Comparison of ENCODE assay signal across 1 cellular context in the genomic region with DNA sequence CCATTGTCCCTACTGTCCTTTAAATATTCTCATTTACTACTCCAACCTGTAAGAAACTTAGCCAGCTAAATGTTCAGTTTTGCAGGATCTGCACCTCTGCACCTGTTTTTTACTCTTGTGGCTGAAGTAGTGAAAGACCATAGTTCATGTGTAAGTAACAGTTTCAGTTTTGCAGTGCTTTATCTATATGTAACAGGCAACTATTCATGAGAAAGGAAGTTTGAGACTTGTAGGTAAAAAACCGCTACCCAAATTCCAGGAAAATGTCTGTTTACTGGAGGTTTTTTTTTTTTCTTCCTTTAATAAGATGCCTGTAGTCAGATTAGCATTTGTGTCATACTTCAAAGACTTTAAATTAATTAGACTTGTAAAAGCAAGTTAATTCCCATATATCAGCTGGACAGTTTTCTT.
TF ChIP-seq lines count a peak whose summit lies in the region.

No MANE protein-coding gene starts in this region.

TF ChIP-seq in K562, 482 proteins besides CTCF, POLR2A, EP300 and RAD21 (continued from another document and continues in another):
- TF ChIP-seq, protein P1, sequence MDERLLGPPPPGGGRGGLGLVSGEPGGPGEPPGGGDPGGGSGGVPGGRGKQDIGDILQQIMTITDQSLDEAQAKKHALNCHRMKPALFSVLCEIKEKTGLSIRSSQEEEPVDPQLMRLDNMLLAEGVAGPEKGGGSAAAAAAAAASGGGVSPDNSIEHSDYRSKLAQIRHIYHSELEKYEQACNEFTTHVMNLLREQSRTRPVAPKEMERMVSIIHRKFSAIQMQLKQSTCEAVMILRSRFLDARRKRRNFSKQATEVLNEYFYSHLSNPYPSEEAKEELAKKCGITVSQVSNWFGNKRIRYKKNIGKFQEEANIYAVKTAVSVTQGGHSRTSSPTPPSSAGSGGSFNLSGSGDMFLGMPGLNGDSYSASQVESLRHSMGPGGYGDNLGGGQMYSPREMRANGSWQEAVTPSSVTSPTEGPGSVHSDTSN (CRISPR knock-in tag; IDR thresholded peaks at IDR 0.05; ENCODE audit: low read depth), result no peak
- TF ChIP-seq, protein P1 (tag; conservative IDR thresholded peaks at IDR 0.05; ENCODE audit: low read depth), result peak; percentile 48
- peak in 1 of 2 experiments; percentile 51 for TF ChIP-seq NCOA2 (IDR thresholded peaks at IDR 0.05; ENCODE audit: partially characterized antibody in 2 of 2)
- no peak for TF ChIP-seq ZNF778 (CRISPR knock-in tag; IDR thresholded peaks at IDR 0.05)
- no peak for TF ChIP-seq YBX1 (IDR thresholded peaks at IDR 0.05)
- TF ChIP-seq, protein P2, sequence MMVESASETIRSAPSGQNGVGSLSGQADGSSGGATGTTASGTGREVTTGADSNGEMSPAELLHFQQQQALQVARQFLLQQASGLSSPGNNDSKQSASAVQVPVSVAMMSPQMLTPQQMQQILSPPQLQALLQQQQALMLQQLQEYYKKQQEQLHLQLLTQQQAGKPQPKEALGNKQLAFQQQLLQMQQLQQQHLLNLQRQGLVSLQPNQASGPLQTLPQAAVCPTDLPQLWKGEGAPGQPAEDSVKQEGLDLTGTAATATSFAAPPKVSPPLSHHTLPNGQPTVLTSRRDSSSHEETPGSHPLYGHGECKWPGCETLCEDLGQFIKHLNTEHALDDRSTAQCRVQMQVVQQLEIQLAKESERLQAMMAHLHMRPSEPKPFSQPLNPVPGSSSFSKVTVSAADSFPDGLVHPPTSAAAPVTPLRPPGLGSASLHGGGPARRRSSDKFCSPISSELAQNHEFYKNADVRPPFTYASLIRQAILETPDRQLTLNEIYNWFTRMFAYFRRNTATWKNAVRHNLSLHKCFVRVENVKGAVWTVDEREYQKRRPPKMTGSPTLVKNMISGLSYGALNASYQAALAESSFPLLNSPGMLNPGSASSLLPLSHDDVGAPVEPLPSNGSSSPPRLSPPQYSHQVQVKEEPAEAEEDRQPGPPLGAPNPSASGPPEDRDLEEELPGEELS (CRISPR knock-in tag; IDR thresholded peaks at IDR 0.05; ENCODE audit: borderline replicate concordance), result no peak
- TF ChIP-seq ZNF134 (CRISPR knock-in tag; conservative IDR thresholded peaks at IDR 0.05), result no peak
- no peak for TF ChIP-seq SLC30A9 (CRISPR knock-in tag; IDR thresholded peaks at IDR 0.05)
- no peak for TF ChIP-seq ZNF408 (CRISPR knock-in tag; IDR thresholded peaks at IDR 0.05; ENCODE audit: low read depth)
- TF ChIP-seq, protein P3, sequence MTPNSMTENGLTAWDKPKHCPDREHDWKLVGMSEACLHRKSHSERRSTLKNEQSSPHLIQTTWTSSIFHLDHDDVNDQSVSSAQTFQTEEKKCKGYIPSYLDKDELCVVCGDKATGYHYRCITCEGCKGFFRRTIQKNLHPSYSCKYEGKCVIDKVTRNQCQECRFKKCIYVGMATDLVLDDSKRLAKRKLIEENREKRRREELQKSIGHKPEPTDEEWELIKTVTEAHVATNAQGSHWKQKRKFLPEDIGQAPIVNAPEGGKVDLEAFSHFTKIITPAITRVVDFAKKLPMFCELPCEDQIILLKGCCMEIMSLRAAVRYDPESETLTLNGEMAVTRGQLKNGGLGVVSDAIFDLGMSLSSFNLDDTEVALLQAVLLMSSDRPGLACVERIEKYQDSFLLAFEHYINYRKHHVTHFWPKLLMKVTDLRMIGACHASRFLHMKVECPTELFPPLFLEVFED (CRISPR knock-in tag; conservative IDR thresholded peaks at IDR 0.05), result no peak
- no peak; the same call in 1 of the 2 replicates for TF ChIP-seq CREB1 (IDR thresholded peaks at IDR 0.05)
- TF ChIP-seq CREB1 (CRISPR knock-in tag; IDR thresholded peaks at IDR 0.05), result no peak
- peak; percentile 67 for TF ChIP-seq NBN (IDR thresholded peaks at IDR 0.05; ENCODE audit: low read depth)
- TF ChIP-seq ZNF143 (CRISPR knock-in tag; IDR thresholded peaks at IDR 0.05), result no peak
- TF ChIP-seq ZFX (CRISPR knock-in tag; IDR thresholded peaks at IDR 0.05), result no peak
- TF ChIP-seq ZNF766 (CRISPR knock-in tag; conservative IDR thresholded peaks at IDR 0.05), result no peak
- no peak for TF ChIP-seq TAF9B (IDR thresholded peaks at IDR 0.05; ENCODE audit: partially characterized antibody)
- peak; percentile 80 for TF ChIP-seq MEIS2 (IDR thresholded peaks at IDR 0.05; ENCODE audit: partially characterized antibody)
- TF ChIP-seq, protein P4, sequence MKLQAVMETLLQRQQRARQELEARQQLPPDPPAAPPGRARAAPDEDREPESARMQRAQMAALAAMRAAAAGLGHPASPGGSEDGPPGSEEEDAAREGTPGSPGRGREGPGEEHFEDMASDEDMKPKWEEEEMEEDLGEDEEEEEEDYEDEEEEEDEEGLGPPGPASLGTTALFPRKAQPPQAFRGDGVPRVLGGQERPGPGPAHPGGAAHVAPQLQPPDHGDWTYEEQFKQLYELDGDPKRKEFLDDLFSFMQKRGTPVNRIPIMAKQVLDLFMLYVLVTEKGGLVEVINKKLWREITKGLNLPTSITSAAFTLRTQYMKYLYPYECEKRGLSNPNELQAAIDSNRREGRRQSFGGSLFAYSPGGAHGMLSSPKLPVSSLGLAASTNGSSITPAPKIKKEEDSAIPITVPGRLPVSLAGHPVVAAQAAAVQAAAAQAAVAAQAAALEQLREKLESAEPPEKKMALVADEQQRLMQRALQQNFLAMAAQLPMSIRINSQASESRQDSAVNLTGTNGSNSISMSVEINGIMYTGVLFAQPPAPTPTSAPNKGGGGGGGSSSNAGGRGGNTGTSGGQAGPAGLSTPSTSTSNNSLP (IDR thresholded peaks at IDR 0.05; ENCODE audit: borderline replicate concordance, low read depth, low read length), result peak; percentile 93; the same call in 1 of the 2 replicates
- TF ChIP-seq ZNF75A (CRISPR knock-in tag; IDR thresholded peaks at IDR 0.05), result no peak
- TF ChIP-seq SOX6 (IDR thresholded peaks at IDR 0.05), result peak; percentile 78
- peak; percentile 78 for TF ChIP-seq MTA2 (IDR thresholded peaks at IDR 0.05; ENCODE audit: low read depth)
- no peak for TF ChIP-seq ZNF696 (CRISPR knock-in tag; conservative IDR thresholded peaks at IDR 0.05)
- TF ChIP-seq KDM1A (IDR thresholded peaks at IDR 0.05), result peak; percentile 5 to 56; a peak in 3 of 4 replicates
- TF ChIP-seq RCOR1 (IDR thresholded peaks at IDR 0.05; ENCODE audit: borderline replicate concordance in 1 of 2, low read depth in 2 of 2, low read length in 2 of 2), result peak in 1 of 2 experiments; percentile 82; a peak in 3 of 4 replicates
- TF ChIP-seq LEF1 (IDR thresholded peaks at IDR 0.05), result peak; percentile 79; the same call in 1 of the 2 replicates
- TF ChIP-seq DPF2 (IDR thresholded peaks at IDR 0.05), result peak; percentile 81
- TF ChIP-seq, protein P5, sequence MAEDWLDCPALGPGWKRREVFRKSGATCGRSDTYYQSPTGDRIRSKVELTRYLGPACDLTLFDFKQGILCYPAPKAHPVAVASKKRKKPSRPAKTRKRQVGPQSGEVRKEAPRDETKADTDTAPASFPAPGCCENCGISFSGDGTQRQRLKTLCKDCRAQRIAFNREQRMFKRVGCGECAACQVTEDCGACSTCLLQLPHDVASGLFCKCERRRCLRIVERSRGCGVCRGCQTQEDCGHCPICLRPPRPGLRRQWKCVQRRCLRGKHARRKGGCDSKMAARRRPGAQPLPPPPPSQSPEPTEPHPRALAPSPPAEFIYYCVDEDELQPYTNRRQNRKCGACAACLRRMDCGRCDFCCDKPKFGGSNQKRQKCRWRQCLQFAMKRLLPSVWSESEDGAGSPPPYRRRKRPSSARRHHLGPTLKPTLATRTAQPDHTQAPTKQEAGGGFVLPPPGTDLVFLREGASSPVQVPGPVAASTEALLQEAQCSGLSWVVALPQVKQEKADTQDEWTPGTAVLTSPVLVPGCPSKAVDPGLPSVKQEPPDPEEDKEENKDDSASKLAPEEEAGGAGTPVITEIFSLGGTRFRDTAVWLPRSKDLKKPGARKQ (CRISPR knock-in tag; IDR thresholded peaks at IDR 0.05), result no peak
- TF ChIP-seq, protein P6, sequence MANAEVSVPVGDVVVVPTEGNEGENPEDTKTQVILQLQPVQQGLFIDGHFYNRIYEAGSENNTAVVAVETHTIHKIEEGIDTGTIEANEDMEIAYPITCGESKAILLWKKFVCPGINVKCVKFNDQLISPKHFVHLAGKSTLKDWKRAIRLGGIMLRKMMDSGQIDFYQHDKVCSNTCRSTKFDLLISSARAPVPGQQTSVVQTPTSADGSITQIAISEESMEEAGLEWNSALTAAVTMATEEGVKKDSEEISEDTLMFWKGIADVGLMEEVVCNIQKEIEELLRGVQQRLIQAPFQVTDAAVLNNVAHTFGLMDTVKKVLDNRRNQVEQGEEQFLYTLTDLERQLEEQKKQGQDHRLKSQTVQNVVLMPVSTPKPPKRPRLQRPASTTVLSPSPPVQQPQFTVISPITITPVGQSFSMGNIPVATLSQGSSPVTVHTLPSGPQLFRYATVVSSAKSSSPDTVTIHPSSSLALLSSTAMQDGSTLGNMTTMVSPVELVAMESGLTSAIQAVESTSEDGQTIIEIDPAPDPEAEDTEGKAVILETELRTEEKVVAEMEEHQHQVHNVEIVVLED (CRISPR knock-in tag; IDR thresholded peaks at IDR 0.05), result no peak
- TF ChIP-seq, protein P7, sequence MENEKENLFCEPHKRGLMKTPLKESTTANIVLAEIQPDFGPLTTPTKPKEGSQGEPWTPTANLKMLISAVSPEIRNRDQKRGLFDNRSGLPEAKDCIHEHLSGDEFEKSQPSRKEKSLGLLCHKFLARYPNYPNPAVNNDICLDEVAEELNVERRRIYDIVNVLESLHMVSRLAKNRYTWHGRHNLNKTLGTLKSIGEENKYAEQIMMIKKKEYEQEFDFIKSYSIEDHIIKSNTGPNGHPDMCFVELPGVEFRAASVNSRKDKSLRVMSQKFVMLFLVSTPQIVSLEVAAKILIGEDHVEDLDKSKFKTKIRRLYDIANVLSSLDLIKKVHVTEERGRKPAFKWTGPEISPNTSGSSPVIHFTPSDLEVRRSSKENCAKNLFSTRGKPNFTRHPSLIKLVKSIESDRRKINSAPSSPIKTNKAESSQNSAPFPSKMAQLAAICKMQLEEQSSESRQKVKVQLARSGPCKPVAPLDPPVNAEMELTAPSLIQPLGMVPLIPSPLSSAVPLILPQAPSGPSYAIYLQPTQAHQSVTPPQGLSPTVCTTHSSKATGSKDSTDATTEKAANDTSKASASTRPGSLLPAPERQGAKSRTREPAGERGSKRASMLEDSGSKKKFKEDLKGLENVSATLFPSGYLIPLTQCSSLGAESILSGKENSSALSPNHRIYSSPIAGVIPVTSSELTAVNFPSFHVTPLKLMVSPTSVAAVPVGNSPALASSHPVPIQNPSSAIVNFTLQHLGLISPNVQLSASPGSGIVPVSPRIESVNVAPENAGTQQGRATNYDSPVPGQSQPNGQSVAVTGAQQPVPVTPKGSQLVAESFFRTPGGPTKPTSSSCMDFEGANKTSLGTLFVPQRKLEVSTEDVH (IDR thresholded peaks at IDR 0.05; ENCODE audit: low read depth, partially characterized antibody), result peak; percentile 55
- no peak for TF ChIP-seq ILK (tag; IDR thresholded peaks at IDR 0.05; ENCODE audit: borderline replicate concordance, low read depth)
- TF ChIP-seq MAFF (IDR thresholded peaks at IDR 0.05; ENCODE audit: low read length), result peak; percentile 20; the same call in 1 of the 2 replicates
- TF ChIP-seq FOXP1 (CRISPR knock-in tag; IDR thresholded peaks at IDR 0.05), result no peak
- no peak for TF ChIP-seq STAT5B (CRISPR knock-in tag; IDR thresholded peaks at IDR 0.05)
- TF ChIP-seq, protein P8, sequence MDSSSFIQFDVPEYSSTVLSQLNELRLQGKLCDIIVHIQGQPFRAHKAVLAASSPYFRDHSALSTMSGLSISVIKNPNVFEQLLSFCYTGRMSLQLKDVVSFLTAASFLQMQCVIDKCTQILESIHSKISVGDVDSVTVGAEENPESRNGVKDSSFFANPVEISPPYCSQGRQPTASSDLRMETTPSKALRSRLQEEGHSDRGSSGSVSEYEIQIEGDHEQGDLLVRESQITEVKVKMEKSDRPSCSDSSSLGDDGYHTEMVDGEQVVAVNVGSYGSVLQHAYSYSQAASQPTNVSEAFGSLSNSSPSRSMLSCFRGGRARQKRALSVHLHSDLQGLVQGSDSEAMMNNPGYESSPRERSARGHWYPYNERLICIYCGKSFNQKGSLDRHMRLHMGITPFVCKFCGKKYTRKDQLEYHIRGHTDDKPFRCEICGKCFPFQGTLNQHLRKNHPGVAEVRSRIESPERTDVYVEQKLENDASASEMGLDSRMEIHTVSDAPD (CRISPR knock-in tag; IDR thresholded peaks at IDR 0.05), result no peak
- TF ChIP-seq ZFP30 (CRISPR knock-in tag; IDR thresholded peaks at IDR 0.05; ENCODE audit: borderline replicate concordance), result no peak
- no peak for TF ChIP-seq KAT2B (IDR thresholded peaks at IDR 0.05; ENCODE audit: low read depth, low read length)
- peak; percentile 81 for TF ChIP-seq NCOR1 (IDR thresholded peaks at IDR 0.05)
- peak; percentile 83 for TF ChIP-seq ZEB2 (IDR thresholded peaks at IDR 0.05)
- TF ChIP-seq JUND (IDR thresholded peaks at IDR 0.05; ENCODE audit: borderline replicate concordance, low read depth, low read length), result peak; percentile 61; the same call in 1 of the 2 replicates
- TF ChIP-seq JUND (tag; IDR thresholded peaks at IDR 0.05; ENCODE audit: borderline replicate concordance, low read depth, low read length), result peak; percentile 5; the same call in 1 of the 3 replicates
- TF ChIP-seq, protein P9, sequence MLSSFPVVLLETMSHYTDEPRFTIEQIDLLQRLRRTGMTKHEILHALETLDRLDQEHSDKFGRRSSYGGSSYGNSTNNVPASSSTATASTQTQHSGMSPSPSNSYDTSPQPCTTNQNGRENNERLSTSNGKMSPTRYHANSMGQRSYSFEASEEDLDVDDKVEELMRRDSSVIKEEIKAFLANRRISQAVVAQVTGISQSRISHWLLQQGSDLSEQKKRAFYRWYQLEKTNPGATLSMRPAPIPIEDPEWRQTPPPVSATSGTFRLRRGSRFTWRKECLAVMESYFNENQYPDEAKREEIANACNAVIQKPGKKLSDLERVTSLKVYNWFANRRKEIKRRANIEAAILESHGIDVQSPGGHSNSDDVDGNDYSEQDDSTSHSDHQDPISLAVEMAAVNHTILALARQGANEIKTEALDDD (IDR thresholded peaks at IDR 0.05), result peak; percentile 93
- TF ChIP-seq FOXM1 (IDR thresholded peaks at IDR 0.05; ENCODE audit: low read depth), result peak; percentile 74
- no peak for TF ChIP-seq FOXM1 (CRISPR knock-in tag; IDR thresholded peaks at IDR 0.05; ENCODE audit: low read depth)
- TF ChIP-seq SMC3 (conservative IDR thresholded peaks at IDR 0.05; ENCODE audit: insufficient read depth, low read depth, low read length), result no peak
- TF ChIP-seq COPS2 (conservative IDR thresholded peaks at IDR 0.05), result no peak
- TF ChIP-seq SMARCC2 (IDR thresholded peaks at IDR 0.05; ENCODE audit: low read depth), result peak; percentile 73
- TF ChIP-seq GATAD2B (IDR thresholded peaks at IDR 0.05; ENCODE audit: borderline replicate concordance), result 0 out of 2 replicates have a peak, but pooled peaks have one; percentile 47
- TF ChIP-seq SMARCA4 (IDR thresholded peaks at IDR 0.05), result peak; percentile 88
- TF ChIP-seq STAT5A (IDR thresholded peaks at IDR 0.05; ENCODE audit: borderline replicate concordance, low read length), result peak; percentile 94
- peak; percentile 92 for TF ChIP-seq ARID1B (IDR thresholded peaks at IDR 0.05)
